Comparison of ENCODE assay signal across 18 cellular contexts in genomic region chr17:41913798-41914197, GRCh38. TPM values are rescaled to one million over a fixed set of nuclear protein-coding genes. Genes with fewer than 3 reads are reported as not detected.
A peak's percentile ranks its signal among the peaks of the same experiment; 100 is the strongest.
DNase-seq lines count a peak whose midpoint lies in the region; ATAC-seq and TF ChIP-seq lines count a peak whose summit lies in the region.
"Had no signal": no experiment of that assay in that cellular context is flagged by ENCODE, and none has a peak within 500 bp of the region (broad histone marks: within the 10 kb centered on the region; RNA-seq: fewer than 3 reads in every experiment).

No MANE protein-coding gene starts in this region.

- no peak overlapping the region for H3K27ac ChIP-seq in CD4-positive, CD25-positive, alpha-beta regulatory T cell (ENCODE audit: insufficient read depth, low read length, poor library complexity, severe bottlenecking)
- H3K27ac ChIP-seq in RWPE1 = peak overlapping the region; percentile 42
- H3K27ac ChIP-seq: epithelial cell of prostate, testis had no signal

- TF ChIP-seq CTCF in RWPE1 (conservative IDR thresholded peaks at IDR 0.05; ENCODE audit: low read depth) = no peak
- TF ChIP-seq CTCF in fibroblast of the aortic adventitia (IDR thresholded peaks at IDR 0.05; ENCODE audit: insufficient read depth, low read length) = no peak
- no peak for TF ChIP-seq CTCF in osteocyte (IDR thresholded peaks at IDR 0.05)

- H3K4me1 Mint-ChIP-seq in CD4-positive, CD25-positive, alpha-beta regulatory T cell = peaks cover 18 to 45% (median 30%) of the 10 kb centered on the region in 4 donors
- H3K4me1 Mint-ChIP-seq in osteocyte (ENCODE audit: unreplicated experiment) = peaks cover 44% of the 10 kb centered on the region
- H3K4me1 Mint-ChIP-seq in stimulated activated naive CD8-positive, alpha-beta T cell treated with anti-CD3 and anti-CD28 coated beads, Interleukin-15, amount 100 ng/mL, for 72 hours = peaks cover 51% of the 10 kb centered on the region

- peak overlapping the region in 2 of 3 donors; percentile 62 to 67 for H3K27ac Mint-ChIP-seq in CD4-positive, CD25-positive, alpha-beta regulatory T cell
- H3K27ac Mint-ChIP-seq in osteocyte (ENCODE audit: unreplicated experiment) = peak overlapping the region; percentile 34
- peak overlapping the region in 1 of 2 donors; percentile 84 for H3K27ac Mint-ChIP-seq in stimulated activated naive CD8-positive, alpha-beta T cell treated with anti-CD3 and anti-CD28 coated beads, Interleukin-15, amount 100 ng/mL, for 72 hours

- H3K36me3 ChIP-seq in CD4-positive, CD25-positive, alpha-beta regulatory T cell (ENCODE audit: control insufficient read depth, insufficient read depth, low read length) = peaks cover 47% of the 10 kb centered on the region

- H3K4me3 Mint-ChIP-seq in CD4-positive, CD25-positive, alpha-beta regulatory T cell = peak overlapping the region in 1 of 4 donors; percentile 44
- H3K4me3 Mint-ChIP-seq in osteocyte (ENCODE audit: unreplicated experiment) = no peak overlapping the region
- H3K4me3 Mint-ChIP-seq in stimulated activated naive CD8-positive, alpha-beta T cell treated with anti-CD3 and anti-CD28 coated beads, Interleukin-15, amount 100 ng/mL, for 72 hours = no peak overlapping the region
- H3K4me3 Mint-ChIP-seq: activated CD8-positive, alpha-beta memory T cell treated with anti-CD3 and anti-CD28 coated beads, Interleukin-2, amount 10 ng/mL, durations not matched to agents 7 days and 5 days had no signal

- POLR2A ChIA-PET in RWPE1 (lab: Yijun Ruan, JAX; ENCODE audit: low non-redundant PET) = no interaction called here

- ATAC-seq in CD4-positive, CD25-positive, alpha-beta regulatory T cell (ENCODE audit: low read depth in 2 of 2) = no peak
- ATAC-seq in stimulated activated naive CD8-positive, alpha-beta T cell treated with anti-CD3 and anti-CD28 coated beads, Interleukin-15, amount 100 ng/mL, for 72 hours = no peak
- no peak for ATAC-seq in GM21786 (IDR thresholded peaks at IDR 0.05; ENCODE audit: unreplicated experiment)
- no peak for ATAC-seq in HG03095 (IDR thresholded peaks at IDR 0.05; ENCODE audit: unreplicated experiment)
- ATAC-seq: activated CD8-positive, alpha-beta memory T cell treated with anti-CD3 and anti-CD28 coated beads, Interleukin-2, amount 10 ng/mL, durations not matched to agents 7 days and 5 days; left cardiac atrium; Panc1 had no signal

- no peak overlapping the region for H3K4me3 ChIP-seq in CD4-positive, CD25-positive, alpha-beta regulatory T cell (ENCODE audit: low read depth, low read length)
- H3K4me3 ChIP-seq in fibroblast of the aortic adventitia (ENCODE audit: low read depth, low read length) = peak overlapping the region; percentile 2
- H3K4me3 ChIP-seq: testis had no signal

- H3K4me1 ChIP-seq in CD4-positive, CD25-positive, alpha-beta regulatory T cell (ENCODE audit: control insufficient read depth, insufficient read depth, low read length, poor library complexity, severe bottlenecking) = peaks cover 33% of the 10 kb centered on the region

- H3K9me3 ChIP-seq in CD4-positive, CD25-positive, alpha-beta regulatory T cell (ENCODE audit: control insufficient read depth in 2 of 2, low read length in 2 of 2) = no peaks in the 10 kb centered on the region
- H3K9me3 ChIP-seq: testis had no signal

- H3K27me3 ChIP-seq in CD4-positive, CD25-positive, alpha-beta regulatory T cell (ENCODE audit: control insufficient read depth, insufficient read depth, low read length) = no peaks in the 10 kb centered on the region
- H3K27me3 ChIP-seq: testis had no signal

- DNase-seq in CD4-positive, CD25-positive, alpha-beta regulatory T cell = no peak
- DNase-seq in RWPE1 (ENCODE audit: low spot score) (no peak), fibroblast of the aortic adventitia (ENCODE audit: low read depth) (peak; percentile 22), osteocyte (ENCODE audit: extremely low spot score, unreplicated experiment) (no peak), COLO829 (ENCODE audit: low spot score) (no peak)
- DNase-seq in stimulated activated naive CD8-positive, alpha-beta T cell treated with anti-CD3 and anti-CD28 coated beads, Interleukin-15, amount 100 ng/mL, for 72 hours = no peak
- DNase-seq: activated CD8-positive, alpha-beta memory T cell treated with anti-CD3 and anti-CD28 coated beads, Interleukin-2, amount 10 ng/mL, durations not matched to agents 7 days and 5 days; AML-193; HCEC 1CT; left cardiac atrium; NCI-H1436 treated with DMSO at 0.1 percent for 48 hours; NCI-H226; retina had no signal

- no peaks in the 10 kb centered on the region for H3K9me3 Mint-ChIP-seq in CD4-positive, CD25-positive, alpha-beta regulatory T cell
- no peaks in the 10 kb centered on the region for H3K9me3 Mint-ChIP-seq in osteocyte (ENCODE audit: unreplicated experiment)
- no peaks in the 10 kb centered on the region for H3K9me3 Mint-ChIP-seq in stimulated activated naive CD8-positive, alpha-beta T cell treated with anti-CD3 and anti-CD28 coated beads, Interleukin-15, amount 100 ng/mL, for 72 hours

- no peaks in the 10 kb centered on the region for H3K27me3 Mint-ChIP-seq in CD4-positive, CD25-positive, alpha-beta regulatory T cell
- H3K27me3 Mint-ChIP-seq in osteocyte (ENCODE audit: unreplicated experiment) = no peaks in the 10 kb centered on the region
- H3K27me3 Mint-ChIP-seq in stimulated activated naive CD8-positive, alpha-beta T cell treated with anti-CD3 and anti-CD28 coated beads, Interleukin-15, amount 100 ng/mL, for 72 hours = no peaks in the 10 kb centered on the region
- H3K27me3 Mint-ChIP-seq: activated CD8-positive, alpha-beta memory T cell treated with anti-CD3 and anti-CD28 coated beads, Interleukin-2, amount 10 ng/mL, durations not matched to agents 7 days and 5 days had no signal

- CTCF ChIA-PET in RWPE1 (lab: Yijun Ruan, JAX) = interaction anchor here (0.5 to 0.7 kb wide), 2 partner anchors 8 to 1266 kb away, joined by 4 to 5 read pairs; no protein-coding TSS in a partner anchor

- H3K36me3 Mint-ChIP-seq in CD4-positive, CD25-positive, alpha-beta regulatory T cell = peaks cover 23% of the 10 kb centered on the region
- H3K36me3 Mint-ChIP-seq in osteocyte (ENCODE audit: unreplicated experiment) = peaks cover 39% of the 10 kb centered on the region

RNA-seq across cellular contexts. Expression of gene ACLY, which starts 5.0 kb away (rescaled TPM):
- 76.3 TPM for total RNA-seq in CD4-positive, CD25-positive, alpha-beta regulatory T cell
- polyA plus RNA-seq in CD4-positive, CD25-positive, alpha-beta regulatory T cell = 10 to 100 TPM; 50.3 to 56.8 (median 55.6) TPM
- total RNA-seq in fibroblast of the aortic adventitia (ENCODE audit: low replicate concordance) = 64.1 and 159 TPM in 2 replicates
- 141 and 143 TPM in 2 replicates for total RNA-seq in osteocyte

RNA-seq across cellular contexts. Expression of gene ODAD4, which starts 16.6 kb away (rescaled TPM):
- total RNA-seq in CD4-positive, CD25-positive, alpha-beta regulatory T cell = not detected
- polyA plus RNA-seq in CD4-positive, CD25-positive, alpha-beta regulatory T cell = under 1 TPM in 3 of 4 donors, not detected in 1; 0.14 to 0.28 (median 0.15) TPM
- total RNA-seq in fibroblast of the aortic adventitia (ENCODE audit: low replicate concordance) = 0.16 and 1.2 TPM in 2 replicates
- 1.9 and 2.5 TPM in 2 replicates for total RNA-seq in osteocyte

RNA-seq across cellular contexts. Expression of gene KLHL11, which starts 48.6 kb away (rescaled TPM):
- total RNA-seq in CD4-positive, CD25-positive, alpha-beta regulatory T cell = 21.7 TPM
- polyA plus RNA-seq in CD4-positive, CD25-positive, alpha-beta regulatory T cell = 10 to 100 TPM in 1 of 4 donors, 1 to 10 TPM in 3; 5.4 to 11.5 (median 6.7) TPM
- total RNA-seq in fibroblast of the aortic adventitia (ENCODE audit: low replicate concordance) (29.0 and 30.4 TPM in 2 replicates), osteocyte (16.0 and 18.4 TPM in 2 replicates)

RNA-seq across cellular contexts. Expression of gene CNP, which starts 52.8 kb away (rescaled TPM):
- total RNA-seq in CD4-positive, CD25-positive, alpha-beta regulatory T cell = 27.7 TPM
- polyA plus RNA-seq in CD4-positive, CD25-positive, alpha-beta regulatory T cell = 10 to 100 TPM; 26.9 to 44.3 (median 34.1) TPM
- 64.3 and 84.2 TPM in 2 replicates for total RNA-seq in fibroblast of the aortic adventitia (ENCODE audit: low replicate concordance)
- 108 and 119 TPM in 2 replicates for total RNA-seq in osteocyte
